In the genomic region with DNA sequence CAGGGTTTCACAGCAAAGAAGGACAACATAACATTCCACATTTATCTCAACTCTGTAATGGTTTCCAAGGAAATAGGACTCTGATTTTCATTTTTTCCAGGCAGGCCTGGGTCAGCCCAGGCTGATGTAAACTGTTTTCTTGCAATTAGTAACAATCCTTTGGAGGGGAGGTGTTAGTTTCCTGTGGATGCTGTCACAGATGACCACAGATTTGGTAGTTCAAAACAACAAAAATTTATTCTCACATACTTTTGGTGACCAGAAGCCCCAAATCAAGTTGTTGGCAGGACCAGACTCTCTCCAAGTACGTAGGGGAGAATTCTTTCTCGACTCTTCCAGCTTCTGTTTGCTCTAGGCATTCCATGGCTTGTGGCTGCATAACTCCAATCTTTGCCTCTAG, we compare ENCODE assay signal across 21 cellular contexts.
DNase-seq lines count a peak whose midpoint lies in the region; FAIRE-seq and TF ChIP-seq lines count a peak whose summit lies in the region.
"Had no signal": no experiment of that assay in that cellular context is flagged by ENCODE, and none has a peak within 500 bp of the region (broad histone marks: within the 10 kb centered on the region; RNA-seq: fewer than 3 reads in every experiment).

No MANE protein-coding gene starts in this region.

- intact Hi-C loops in mammary epithelial cell (cut with micrococcal nuclease), result no loop called here

- BruUV-seq in mammary epithelial cell (replicated peaks; lab: Mats Ljungman, UMichigan), result no TSS peak

- dilution Hi-C loops in mammary epithelial cell (cut with HindIII; ENCODE audit: low sequenced_read_pairs), result no loop called here

- no peaks in the 10 kb centered on the region for H3K9me2 ChIP-seq in Karpas-422 (replicated peaks; ENCODE audit: insufficient read depth, low read length)

- no peak for FAIRE-seq in frontal cortex (lab: Jason Lieb, UNC)
- FAIRE-seq: bronchial epithelial cell had no signal

- H3K79me2 ChIP-seq in mammary epithelial cell (ENCODE audit: insufficient read depth, low read length), result no peaks in the 10 kb centered on the region
- H3K79me2 ChIP-seq in Karpas-422 (ENCODE audit: low read length), result no peaks in the 10 kb centered on the region

- H3K27me3 ChIP-seq in mammary epithelial cell (ENCODE audit: insufficient read depth, low read length) (no peaks in the 10 kb centered on the region), Karpas-422 (ENCODE audit: low read length) (0 out of 2 replicates have a peak, but pooled peaks cover 2% of the 10 kb centered on the region)
- H3K27me3 ChIP-seq: spleen had no signal

- H3K36me3 ChIP-seq in mammary epithelial cell (ENCODE audit: insufficient read depth, low read length), result no peaks in the 10 kb centered on the region
- no peaks in the 10 kb centered on the region for H3K36me3 ChIP-seq in Karpas-422 (ENCODE audit: insufficient read depth, low read length)
- H3K36me3 ChIP-seq: spleen had no signal

- H3K4me1 ChIP-seq in mammary epithelial cell (ENCODE audit: insufficient read depth, low read length), result no peaks in the 10 kb centered on the region
- no peaks in the 10 kb centered on the region for H3K4me1 ChIP-seq in Karpas-422 (ENCODE audit: low read length)
- H3K4me1 ChIP-seq: spleen had no signal

- in situ Hi-C loops in T47D (cut with HindIII; ENCODE audit: low pct_unique_long_range_greater_than_20kb, low sequenced_read_pairs) (no loop called here), mammary epithelial cell (cut with MboI; ENCODE audit: low sequenced_read_pairs in 2 of 2) (no loop called here), astrocyte of the cerebellum (cut with HindIII; ENCODE audit: low sequenced_read_pairs) (no loop called here)

- H4K20me1 ChIP-seq in mammary epithelial cell (ENCODE audit: insufficient read depth, low read length), result no peaks in the 10 kb centered on the region
- no peaks in the 10 kb centered on the region for H4K20me1 ChIP-seq in Karpas-422 (ENCODE audit: insufficient read depth, low read depth, low read length)

- H3K9ac ChIP-seq in mammary epithelial cell (ENCODE audit: insufficient read depth, low read length), result no peak overlapping the region
- no peak overlapping the region for H3K9ac ChIP-seq in Karpas-422 (ENCODE audit: low read length)

- CTCF ChIA-PET in mammary epithelial cell (lab: Charles Lee; ENCODE audit: low non-redundant PET), result no interaction called here

- whole genome bisulfite sequencing in mammary epithelial cell (ENCODE audit: low coverage, missing lambda C conversion rate), result 0% methylated on average over 2 of the region's 2 CpGs

- H3K27ac ChIP-seq in mammary epithelial cell (ENCODE audit: insufficient read depth, low read depth, low read length) (no peak overlapping the region), Karpas-422 (ENCODE audit: low read length) (no peak overlapping the region)
- H3K27ac ChIP-seq: 22Rv1, spleen had no signal

- DNase-seq in T47D (ENCODE audit: low read depth in 1 of 2, low spot score in 1 of 2) (peak; percentile 19 to 80), mammary epithelial cell (no peak), astrocyte of the cerebellum (ENCODE audit: low read depth) (peak; percentile 77), hepatic stellate cell (ENCODE audit: low spot score) (peak; percentile 18), stromal cell of bone marrow (ENCODE audit: low read depth) (peak; percentile 47), frontal cortex (ENCODE audit: low spot score in 2 of 2) (no peak), ecto neural progenitor cell (ENCODE audit: low spot score) (no peak), Karpas-422 (no peak)
- DNase-seq: activated CD4-positive, alpha-beta T cell treated with anti-CD3 and anti-CD28 coated beads for 1 hour; C1 segment of cervical spinal cord; dermis blood vessel endothelial cell; KG1; mucosa of descending colon; MV-4-11; NCI-H187 treated with DMSO at 0.1 percent for 48 hours; NCI-H345; SHP77; spleen; stimulated activated CD4-positive, alpha-beta T cell treated with anti-CD3 and anti-CD28 coated beads, Interleukin-4, amount 100 ng/mL, for 4 hours had no signal

- H3K9me3 ChIP-seq in mammary epithelial cell (replicated peaks; ENCODE audit: insufficient read depth, low read length) (no peaks in the 10 kb centered on the region), Karpas-422 (ENCODE audit: low read length) (no peaks in the 10 kb centered on the region)

- H3K4me3 ChIP-seq in mammary epithelial cell (replicated peaks in 1 of 3; ENCODE audit: insufficient read depth in 1 of 3, low read depth in 2 of 3, low read length in 3 of 3), result no peak overlapping the region
- no peak overlapping the region for H3K4me3 ChIP-seq in astrocyte of the cerebellum (ENCODE audit: low read depth, low read length)
- no peak overlapping the region for H3K4me3 ChIP-seq in Karpas-422 (ENCODE audit: low read length)
- H3K4me3 ChIP-seq: mucosa of descending colon, spleen had no signal

- H3K4me2 ChIP-seq in mammary epithelial cell (ENCODE audit: insufficient read depth, low read depth, low read length) (no peak overlapping the region), Karpas-422 (ENCODE audit: low read depth, low read length, poor library complexity, severe bottlenecking) (no peak overlapping the region)

- H2AFZ ChIP-seq in mammary epithelial cell (ENCODE audit: low read depth, low read length) (no peak overlapping the region), Karpas-422 (ENCODE audit: low read length) (no peak overlapping the region)

- TF ChIP-seq CTCF in mammary epithelial cell (conservative IDR thresholded peaks at IDR 0.05 in 1 of 2, IDR thresholded peaks at IDR 0.05 in 1 of 2; ENCODE audit: extremely low read depth in 1 of 2, insufficient read depth in 1 of 2, low read depth in 1 of 2, low read length in 2 of 2) (no peak), astrocyte of the cerebellum (IDR thresholded peaks at IDR 0.05; ENCODE audit: low read depth, low read length, missing control alignments) (no peak)

Comparison
In these comparisons a context has a peak if more than half of its experiments do, and no peak if none do; other contexts are left out.
1. DNase-seq: peak in T47D (2 of 2), astrocyte of the cerebellum (single experiment), hepatic stellate cell (single experiment) and stromal cell of bone marrow (single experiment); none in mammary epithelial cell (single experiment), frontal cortex (0 of 2), ecto neural progenitor cell (single experiment) and Karpas-422 (single experiment).